In genomic region chr2:173077506-173078177, GRCh38 we compare ENCODE assay signal across 10 cellular contexts. TPM values are rescaled to one million over a fixed set of nuclear protein-coding genes. Genes with fewer than 3 reads are reported as not detected.
DNase-seq lines count a peak whose midpoint lies in the region; ATAC-seq and TF ChIP-seq lines count a peak whose summit lies in the region.
"Had no signal": no experiment of that assay in that cellular context is flagged by ENCODE, and none has a peak within 500 bp of the region (broad histone marks: within the 10 kb centered on the region; RNA-seq: fewer than 3 reads in every experiment).

No MANE protein-coding gene starts in this region.

- 81% methylated on average over 5 of the region's 5 CpGs for WGBS in smooth muscle cell (ENCODE audit: low lambda C conversion rate)

- DNase-seq in NCI-H1105 treated with DMSO at 0.1 percent for 48 hours (lab: John Stamatoyannopoulos, UW) (peak; percentile 9), NCI-H1105 (lab: John Stamatoyannopoulos, UW) (no peak), SJSA1 (ENCODE audit: low read depth in 1 of 2, low spot score in 2 of 2) (peak in 1 of 2 experiments; percentile 42), fibroblast of peridontal ligament (ENCODE audit: extremely low read depth) (peak; percentile 90), smooth muscle cell (lab: John Stamatoyannopoulos, UW; ENCODE audit: unreplicated experiment) (no peak), AG20443 (ENCODE audit: low spot score) (no peak)
- DNase-seq: NCI-H2081 treated with DMSO at 0.1 percent for 48 hours, occipital lobe had no signal

- H3K4me1 ChIP-seq in SJSA1 (replicated peaks) (peaks cover 51% of the 10 kb centered on the region), smooth muscle cell (ENCODE audit: low read depth) (peaks cover 24% of the 10 kb centered on the region)

- no peak for TF ChIP-seq POLR2A in GM18505 (IDR thresholded peaks at IDR 0.05; ENCODE audit: borderline replicate concordance, extremely low read depth, insufficient read depth, insufficient read length)

- peaks cover 18% of the 10 kb centered on the region for H3K36me3 ChIP-seq in SJSA1
- H3K36me3 ChIP-seq in smooth muscle cell (ENCODE audit: low read depth), result no peaks in the 10 kb centered on the region

- H3K27ac ChIP-seq in SJSA1 (peak overlapping the region; percentile 94), smooth muscle cell (ENCODE audit: low read depth) (peak overlapping the region; percentile 84)

- peak overlapping the region; percentile 90 for H3K4me2 ChIP-seq in smooth muscle cell

- no peak overlapping the region for H2AFZ ChIP-seq in smooth muscle cell (ENCODE audit: low read depth)

- no peak for ATAC-seq in GM18498 (IDR thresholded peaks at IDR 0.05; ENCODE audit: unreplicated experiment)
- ATAC-seq in GM18505 (IDR thresholded peaks at IDR 0.05; ENCODE audit: unreplicated experiment), result no peak

- H4K20me1 ChIP-seq in smooth muscle cell (ENCODE audit: low read depth), result peaks cover 3% of the 10 kb centered on the region

- H3K9me3 ChIP-seq in SJSA1 (replicated peaks) (no peaks in the 10 kb centered on the region), smooth muscle cell (replicated peaks; ENCODE audit: low read depth) (no peaks in the 10 kb centered on the region)

- H3K4me3 ChIP-seq in SJSA1 (peak overlapping the region; percentile 93), smooth muscle cell (peak overlapping the region; percentile 83)

- TF ChIP-seq CTCF in smooth muscle cell (IDR thresholded peaks at IDR 0.05; ENCODE audit: borderline replicate concordance, insufficient read depth, poor library complexity, severe bottlenecking), result no peak

- H3K9ac ChIP-seq in smooth muscle cell (ENCODE audit: low read depth), result peak overlapping the region; percentile 87

- H3K79me2 ChIP-seq in smooth muscle cell (ENCODE audit: low read depth), result peaks cover 51% of the 10 kb centered on the region

- H3K27me3 ChIP-seq in SJSA1 (replicated peaks) (no peaks in the 10 kb centered on the region), smooth muscle cell (ENCODE audit: low read depth) (no peaks in the 10 kb centered on the region)

- H3F3A ChIP-seq in smooth muscle cell (ENCODE audit: low read depth), result peaks cover 4% of the 10 kb centered on the region

RNA-seq across cellular contexts. Expression of gene MAP3K20, which starts 2.0 kb away (rescaled TPM):
- total RNA-seq in SJSA1 (2014; rRNA removed; shearing (Covaris generic)), result 73.5 and 95.7 TPM in 2 replicates
- 29.2 and 35.1 TPM in 2 replicates for total RNA-seq in smooth muscle cell
- polyA plus RNA-seq in smooth muscle cell, result 20.8 and 25.8 TPM in 2 replicates

Comparison
In these comparisons a context has a peak if more than half of its experiments do, and no peak if none do; other contexts are left out.
1. DNase-seq: peak in NCI-H1105 treated with DMSO at 0.1 percent for 48 hours (single experiment) and fibroblast of peridontal ligament (single experiment); none in NCI-H1105 (single experiment), smooth muscle cell (single experiment) and AG20443 (single experiment).